Comparison of ENCODE assay signal across 2 cellular contexts in the genomic region with DNA sequence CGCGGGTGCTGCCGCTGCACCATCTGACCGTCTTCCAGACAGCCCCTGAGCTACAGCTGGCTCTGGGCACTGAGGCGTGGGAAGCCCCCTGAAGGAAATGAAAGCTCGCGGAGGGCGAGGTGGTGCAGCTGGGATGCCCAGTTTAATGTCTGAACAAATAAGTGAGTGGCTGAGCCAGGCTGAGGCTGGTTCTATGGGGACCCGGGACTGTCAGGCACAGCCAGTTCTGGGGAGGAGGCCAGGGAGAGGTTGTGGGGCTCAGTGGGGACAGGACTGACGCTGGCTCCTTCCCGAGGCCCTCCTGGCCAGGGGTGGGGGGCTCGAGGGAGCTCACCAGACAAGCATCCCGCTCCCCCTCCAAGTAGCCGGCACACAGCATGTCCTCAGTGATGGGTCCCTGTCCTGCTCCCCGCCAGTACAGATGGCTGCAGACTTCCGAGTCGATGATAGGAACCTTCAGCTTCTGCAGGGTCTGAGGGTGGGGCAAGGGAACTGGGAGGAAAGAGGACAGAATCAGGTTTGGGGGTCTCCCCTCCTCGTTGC.
TF ChIP-seq lines count a peak whose summit lies in the region.

No MANE protein-coding gene starts in this region.

TF ChIP-seq in SK-N-SH, 30 proteins besides CTCF, POLR2A, EP300 and RAD21:
- no peak for TF ChIP-seq USF2 (IDR thresholded peaks at IDR 0.05; ENCODE audit: borderline replicate concordance, low read depth, low read length)
- no peak for TF ChIP-seq SIN3A (IDR thresholded peaks at IDR 0.05; ENCODE audit: borderline replicate concordance, low read depth, low read length)
- no peak for TF ChIP-seq TCF12 (IDR thresholded peaks at IDR 0.05)
- TF ChIP-seq GABPA (IDR thresholded peaks at IDR 0.05; ENCODE audit: low read depth), result no peak
- no peak for TF ChIP-seq MEF2A (IDR thresholded peaks at IDR 0.05; ENCODE audit: borderline replicate concordance, low read depth)
- TF ChIP-seq, protein P1, sequence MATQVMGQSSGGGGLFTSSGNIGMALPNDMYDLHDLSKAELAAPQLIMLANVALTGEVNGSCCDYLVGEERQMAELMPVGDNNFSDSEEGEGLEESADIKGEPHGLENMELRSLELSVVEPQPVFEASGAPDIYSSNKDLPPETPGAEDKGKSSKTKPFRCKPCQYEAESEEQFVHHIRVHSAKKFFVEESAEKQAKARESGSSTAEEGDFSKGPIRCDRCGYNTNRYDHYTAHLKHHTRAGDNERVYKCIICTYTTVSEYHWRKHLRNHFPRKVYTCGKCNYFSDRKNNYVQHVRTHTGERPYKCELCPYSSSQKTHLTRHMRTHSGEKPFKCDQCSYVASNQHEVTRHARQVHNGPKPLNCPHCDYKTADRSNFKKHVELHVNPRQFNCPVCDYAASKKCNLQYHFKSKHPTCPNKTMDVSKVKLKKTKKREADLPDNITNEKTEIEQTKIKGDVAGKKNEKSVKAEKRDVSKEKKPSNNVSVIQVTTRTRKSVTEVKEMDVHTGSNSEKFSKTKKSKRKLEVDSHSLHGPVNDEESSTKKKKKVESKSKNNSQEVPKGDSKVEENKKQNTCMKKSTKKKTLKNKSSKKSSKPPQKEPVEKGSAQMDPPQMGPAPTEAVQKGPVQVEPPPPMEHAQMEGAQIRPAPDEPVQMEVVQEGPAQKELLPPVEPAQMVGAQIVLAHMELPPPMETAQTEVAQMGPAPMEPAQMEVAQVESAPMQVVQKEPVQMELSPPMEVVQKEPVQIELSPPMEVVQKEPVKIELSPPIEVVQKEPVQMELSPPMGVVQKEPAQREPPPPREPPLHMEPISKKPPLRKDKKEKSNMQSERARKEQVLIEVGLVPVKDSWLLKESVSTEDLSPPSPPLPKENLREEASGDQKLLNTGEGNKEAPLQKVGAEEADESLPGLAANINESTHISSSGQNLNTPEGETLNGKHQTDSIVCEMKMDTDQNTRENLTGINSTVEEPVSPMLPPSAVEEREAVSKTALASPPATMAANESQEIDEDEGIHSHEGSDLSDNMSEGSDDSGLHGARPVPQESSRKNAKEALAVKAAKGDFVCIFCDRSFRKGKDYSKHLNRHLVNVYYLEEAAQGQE (IDR thresholded peaks at IDR 0.05; ENCODE audit: low read depth, low read length), result no peak
- no peak for TF ChIP-seq NRF1 (IDR thresholded peaks at IDR 0.05; ENCODE audit: low read depth, low read length)
- TF ChIP-seq TEAD4 (IDR thresholded peaks at IDR 0.05; ENCODE audit: borderline replicate concordance, insufficient read depth), result no peak

TF ChIP-seq in SK-N-SH treated with all-trans-retinoic acid at 6 μM for 48 hours, 23 proteins besides CTCF, POLR2A, EP300 and RAD21:
- TF ChIP-seq BACH2 (CRISPR knock-in tag; IDR thresholded peaks at IDR 0.05; ENCODE audit: borderline replicate concordance) (no peak), ZNF565 (CRISPR knock-in tag; conservative IDR thresholded peaks at IDR 0.05; ENCODE audit: low read depth) (no peak), TCF4 (CRISPR knock-in tag; IDR thresholded peaks at IDR 0.05; ENCODE audit: borderline replicate concordance) (no peak), CSDC2 (CRISPR knock-in tag; IDR thresholded peaks at IDR 0.05) (no peak), PPARA (CRISPR knock-in tag; IDR thresholded peaks at IDR 0.05; ENCODE audit: borderline replicate concordance) (no peak), ESRRG (CRISPR knock-in tag; IDR thresholded peaks at IDR 0.05) (no peak), TOX (CRISPR knock-in tag; IDR thresholded peaks at IDR 0.05; ENCODE audit: borderline replicate concordance) (no peak), ZFP3 (CRISPR knock-in tag; IDR thresholded peaks at IDR 0.05) (no peak), ZNF8 (CRISPR knock-in tag; IDR thresholded peaks at IDR 0.05) (no peak), OSR1 (CRISPR knock-in tag; IDR thresholded peaks at IDR 0.05) (no peak), ARNTL (CRISPR knock-in tag; IDR thresholded peaks at IDR 0.05; ENCODE audit: borderline replicate concordance, low read depth) (no peak)
- TF ChIP-seq, protein P2, sequence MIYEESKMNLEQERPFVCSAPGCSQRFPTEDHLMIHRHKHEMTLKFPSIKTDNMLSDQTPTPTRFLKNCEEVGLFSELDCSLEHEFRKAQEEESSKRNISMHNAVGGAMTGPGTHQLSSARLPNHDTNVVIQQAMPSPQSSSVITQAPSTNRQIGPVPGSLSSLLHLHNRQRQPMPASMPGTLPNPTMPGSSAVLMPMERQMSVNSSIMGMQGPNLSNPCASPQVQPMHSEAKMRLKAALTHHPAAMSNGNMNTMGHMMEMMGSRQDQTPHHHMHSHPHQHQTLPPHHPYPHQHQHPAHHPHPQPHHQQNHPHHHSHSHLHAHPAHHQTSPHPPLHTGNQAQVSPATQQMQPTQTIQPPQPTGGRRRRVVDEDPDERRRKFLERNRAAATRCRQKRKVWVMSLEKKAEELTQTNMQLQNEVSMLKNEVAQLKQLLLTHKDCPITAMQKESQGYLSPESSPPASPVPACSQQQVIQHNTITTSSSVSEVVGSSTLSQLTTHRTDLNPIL (CRISPR knock-in tag; IDR thresholded peaks at IDR 0.05; ENCODE audit: low read depth), result no peak
- TF ChIP-seq, protein P3, sequence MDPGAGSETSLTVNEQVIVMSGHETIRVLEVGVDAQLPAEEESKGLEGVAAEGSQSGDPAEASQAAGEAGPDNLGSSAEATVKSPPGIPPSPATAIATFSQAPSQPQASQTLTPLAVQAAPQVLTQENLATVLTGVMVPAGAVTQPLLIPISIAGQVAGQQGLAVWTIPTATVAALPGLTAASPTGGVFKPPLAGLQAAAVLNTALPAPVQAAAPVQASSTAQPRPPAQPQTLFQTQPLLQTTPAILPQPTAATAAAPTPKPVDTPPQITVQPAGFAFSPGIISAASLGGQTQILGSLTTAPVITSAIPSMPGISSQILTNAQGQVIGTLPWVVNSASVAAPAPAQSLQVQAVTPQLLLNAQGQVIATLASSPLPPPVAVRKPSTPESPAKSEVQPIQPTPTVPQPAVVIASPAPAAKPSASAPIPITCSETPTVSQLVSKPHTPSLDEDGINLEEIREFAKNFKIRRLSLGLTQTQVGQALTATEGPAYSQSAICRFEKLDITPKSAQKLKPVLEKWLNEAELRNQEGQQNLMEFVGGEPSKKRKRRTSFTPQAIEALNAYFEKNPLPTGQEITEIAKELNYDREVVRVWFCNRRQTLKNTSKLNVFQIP (CRISPR knock-in tag; IDR thresholded peaks at IDR 0.05; ENCODE audit: borderline replicate concordance, low read depth), result no peak
